In the genomic region with DNA sequence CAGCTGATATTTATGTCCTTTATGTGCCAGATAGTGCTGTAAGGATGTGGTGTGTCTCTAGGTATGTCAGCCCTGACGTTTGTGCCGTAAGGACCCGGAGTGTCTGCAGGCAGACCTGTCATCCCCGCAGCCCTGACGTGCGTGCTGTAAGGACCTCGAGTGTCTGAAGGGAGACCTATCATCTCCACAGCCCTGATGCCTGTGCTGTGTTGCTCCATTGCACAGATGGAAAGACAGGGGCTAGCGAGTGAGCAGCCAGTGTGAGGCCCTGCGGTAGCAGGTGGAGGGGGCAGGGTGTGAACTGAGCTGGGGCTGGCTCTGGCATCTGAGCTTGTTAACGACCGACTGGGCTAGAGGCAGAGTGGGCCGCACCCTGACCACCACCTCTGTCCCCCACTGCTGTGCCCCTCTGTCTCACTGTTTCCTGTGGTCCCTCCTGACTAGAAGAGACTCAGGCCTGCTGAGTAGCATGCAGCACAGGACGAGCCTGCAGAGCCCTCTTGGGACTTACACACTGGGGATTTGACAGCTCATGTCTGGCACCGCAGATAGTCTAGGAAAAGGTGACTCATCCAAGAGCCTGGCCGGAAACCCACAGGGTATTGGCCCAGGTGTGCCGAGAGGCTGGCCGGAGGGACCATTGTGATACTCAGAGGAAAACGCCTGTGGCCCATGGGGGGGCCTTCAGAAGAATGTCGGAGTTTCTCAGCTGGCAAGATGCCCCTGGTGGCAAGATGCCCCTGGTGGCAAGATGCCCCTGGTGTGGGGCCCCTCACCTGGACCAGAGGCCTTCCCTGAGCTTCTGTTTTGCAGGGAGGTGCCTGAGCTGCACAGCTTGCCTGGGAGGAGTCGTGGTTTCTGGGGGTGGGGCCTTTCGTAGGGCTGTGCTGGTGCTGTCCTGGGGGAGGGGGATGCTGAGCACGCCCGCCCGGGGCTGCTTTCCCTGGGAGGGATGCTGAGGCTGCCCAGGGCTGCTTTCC, we compare ENCODE assay signal across 8 cellular contexts. TPM values are rescaled to one million over a fixed set of nuclear protein-coding genes. Genes with fewer than 3 reads are reported as not detected.
A peak's percentile ranks its signal among the peaks of the same experiment; 100 is the strongest.
DNase-seq lines count a peak whose midpoint lies in the region; ATAC-seq and TF ChIP-seq lines count a peak whose summit lies in the region.

No MANE protein-coding gene starts in this region.

- intact Hi-C loops in OCI-LY7 (cut with micrococcal nuclease; ENCODE audit: unreplicated experiment) (loop anchor here (1.0 to 5.0 kb wide), 4 partner anchors 15 to 115 kb away; partner anchors contain the start of gene INPP5A), cardiac septum (cut with DNase I) (no loop called here), spleen (cut with DNase I; ENCODE audit: low total_unique reads) (no loop called here)
- intact Hi-C loops in activated T-helper 2 cell treated with anti-CD3 and anti-CD28 coated beads, Interferon-gamma antibody, Interleukin-2, Interleukin-4, amounts not matched to agents 10 μg/mL and 5 μg/mL and 100 μg/mL, durations not matched to agents 14 hours and 24 hours and 36 hours (cut with micrococcal nuclease) = loop anchor here (1.0 kb wide), 2 partner anchors 21 to 32 kb away; no protein-coding TSS in a partner anchor

- CTCF ChIA-PET in OCI-LY7 (lab: Charles Lee; ENCODE audit: unreplicated experiment) = interaction anchor here (0.6 to 2.6 kb wide), 4 partner anchors 12 to 112 kb away, joined by 3 to 16 read pairs (median 8); no protein-coding TSS in a partner anchor

- peaks cover 4% of the 10 kb centered on the region for H3K27me3 Mint-ChIP-seq in activated T-helper 2 cell treated with anti-CD3 and anti-CD28 coated beads, Interferon-gamma antibody, Interleukin-2, Interleukin-4, amounts not matched to agents 10 μg/mL and 5 μg/mL and 100 μg/mL, durations not matched to agents 14 hours and 24 hours and 36 hours (ENCODE audit: low read depth)
- H3K27me3 Mint-ChIP-seq in type B pancreatic cell = no peaks in the 10 kb centered on the region

- peak overlapping the region; percentile 55 for H3K4me3 ChIP-seq in OCI-LY7 (ENCODE audit: low read depth, low read length, poor library complexity, severe bottlenecking)
- peak overlapping the region in 1 of 8 donors; percentile 40 for H3K4me3 ChIP-seq in spleen

- WGBS in spleen, 5 donors = 35 to 49% (median 40%) methylated on average over 20 to 24 of the region's 24 CpGs

- no peaks in the 10 kb centered on the region for H3K27me3 ChIP-seq in spleen (replicated peaks in 1 of 7)

- no peak for TF ChIP-seq POLR2A in spleen (IDR thresholded peaks at IDR 0.05)

- TF ChIP-seq CTCF in C4-2B (conservative IDR thresholded peaks at IDR 0.05) (no peak), OCI-LY7 (conservative IDR thresholded peaks at IDR 0.05; ENCODE audit: low read length) (peak; percentile 55), spleen (IDR thresholded peaks at IDR 0.05 in 8 of 11, conservative IDR thresholded peaks at IDR 0.05 in 3 of 11) (peak in 1 of 11 experiments; percentile 32), type B pancreatic cell (conservative IDR thresholded peaks at IDR 0.05) (no peak)

- H4K20me1 ChIP-seq in OCI-LY7 (ENCODE audit: insufficient read depth, low read length) = no peaks in the 10 kb centered on the region

- H3K4me2 ChIP-seq in OCI-LY7 (ENCODE audit: low read length) = peak overlapping the region; percentile 85

- H3K4me1 ChIP-seq in OCI-LY7 (ENCODE audit: insufficient read depth, low read length, poor library complexity, severe bottlenecking) (peaks cover 30% of the 10 kb centered on the region), spleen (peaks cover 43 to 73% (median 53%) of the 10 kb centered on the region in 6 donors)

- ATAC-seq in GM18907 (IDR thresholded peaks at IDR 0.05; ENCODE audit: unreplicated experiment) (peak; percentile 73), HG03066 (IDR thresholded peaks at IDR 0.05; ENCODE audit: low read depth, unreplicated experiment) (peak; percentile 67)

- no peaks in the 10 kb centered on the region for H3K36me3 Mint-ChIP-seq in activated T-helper 2 cell treated with anti-CD3 and anti-CD28 coated beads, Interferon-gamma antibody, Interleukin-2, Interleukin-4, amounts not matched to agents 10 μg/mL and 5 μg/mL and 100 μg/mL, durations not matched to agents 14 hours and 24 hours and 36 hours (ENCODE audit: low read depth)
- no peaks in the 10 kb centered on the region for H3K36me3 Mint-ChIP-seq in type B pancreatic cell

- POLR2A ChIA-PET in OCI-LY7 (lab: Charles Lee) = interaction anchor here (0.5 to 2.8 kb wide), 6 partner anchors 10 to 32 kb away, joined by 3 to 16 read pairs (median 6); no protein-coding TSS in a partner anchor

- H3K4me1 Mint-ChIP-seq in activated T-helper 2 cell treated with anti-CD3 and anti-CD28 coated beads, Interferon-gamma antibody, Interleukin-2, Interleukin-4, amounts not matched to agents 10 μg/mL and 5 μg/mL and 100 μg/mL, durations not matched to agents 14 hours and 24 hours and 36 hours (ENCODE audit: low read depth) = peaks cover 21% of the 10 kb centered on the region
- peaks cover 18% of the 10 kb centered on the region for H3K4me1 Mint-ChIP-seq in type B pancreatic cell (ENCODE audit: unreplicated experiment)

- peak overlapping the region; percentile 74 for H3K27ac ChIP-seq in C4-2B
- peak overlapping the region; percentile 86 for H3K27ac ChIP-seq in OCI-LY7 (ENCODE audit: low read depth, low read length, poor library complexity, severe bottlenecking)
- H3K27ac ChIP-seq in spleen = peak overlapping the region; percentile 13 to 87 (median 68)

- peak overlapping the region; percentile 68; the same call in 1 of the 2 replicates for H2AFZ ChIP-seq in OCI-LY7 (ENCODE audit: low read length)

- no peaks in the 10 kb centered on the region for H3K36me3 ChIP-seq in OCI-LY7 (ENCODE audit: insufficient read depth, low read length)
- H3K36me3 ChIP-seq in spleen = peaks cover 0 to 2% (median 0%) of the 10 kb centered on the region in 6 donors

- DNase-seq in OCI-LY7 (ENCODE audit: low spot score) (peak; percentile 98), cardiac septum (ENCODE audit: low spot score) (peak; percentile 86), spleen (no peak), type B pancreatic cell (ENCODE audit: extremely low spot score, unreplicated experiment) (no peak)
- peak; percentile 72 for DNase-seq in activated T-helper 2 cell treated with anti-CD3 and anti-CD28 coated beads, Interferon-gamma antibody, Interleukin-2, Interleukin-4, amounts not matched to agents 10 μg/mL and 5 μg/mL and 100 μg/mL, durations not matched to agents 14 hours and 24 hours and 36 hours (ENCODE audit: low spot score)

- H3K27ac Mint-ChIP-seq in activated T-helper 2 cell treated with anti-CD3 and anti-CD28 coated beads, Interferon-gamma antibody, Interleukin-2, Interleukin-4, amounts not matched to agents 10 μg/mL and 5 μg/mL and 100 μg/mL, durations not matched to agents 14 hours and 24 hours and 36 hours = peak overlapping the region; percentile 64
- no peak overlapping the region for H3K27ac Mint-ChIP-seq in type B pancreatic cell

- no peaks in the 10 kb centered on the region for H3K9me2 ChIP-seq in OCI-LY7 (ENCODE audit: insufficient read depth, low read length)

- H3K9me3 ChIP-seq in OCI-LY7 (ENCODE audit: low read length) (no peaks in the 10 kb centered on the region), spleen (no peaks in the 10 kb centered on the region)

- H3K79me2 ChIP-seq in OCI-LY7 (ENCODE audit: insufficient read depth, low read depth, low read length) = no peaks in the 10 kb centered on the region

- no TSS peak for BruUV-seq in OCI-LY7 (replicated peaks; lab: Mats Ljungman, UMichigan)

- H3K9me3 Mint-ChIP-seq in activated T-helper 2 cell treated with anti-CD3 and anti-CD28 coated beads, Interferon-gamma antibody, Interleukin-2, Interleukin-4, amounts not matched to agents 10 μg/mL and 5 μg/mL and 100 μg/mL, durations not matched to agents 14 hours and 24 hours and 36 hours = no peaks in the 10 kb centered on the region
- no peaks in the 10 kb centered on the region for H3K9me3 Mint-ChIP-seq in type B pancreatic cell

- H3K4me3 Mint-ChIP-seq in activated T-helper 2 cell treated with anti-CD3 and anti-CD28 coated beads, Interferon-gamma antibody, Interleukin-2, Interleukin-4, amounts not matched to agents 10 μg/mL and 5 μg/mL and 100 μg/mL, durations not matched to agents 14 hours and 24 hours and 36 hours (ENCODE audit: low read depth) = peak overlapping the region; percentile 18
- H3K4me3 Mint-ChIP-seq in type B pancreatic cell = no peak overlapping the region

RNA-seq across cellular contexts. Expression of gene INPP5A, which starts 34.3 kb away (rescaled TPM):
- total RNA-seq in OCI-LY7 (2014; rRNA removed; shearing (Covaris generic)) = 11.0 and 14.5 TPM in 2 replicates
- 15.7 and 18.4 TPM in 2 replicates for total RNA-seq in OCI-LY7 (2022)
- 13.0 and 13.8 TPM in 2 replicates for total RNA-seq in activated T-helper 2 cell treated with anti-CD3 and anti-CD28 coated beads, Interferon-gamma antibody, Interleukin-2, Interleukin-4, amounts not matched to agents 10 μg/mL and 5 μg/mL and 100 μg/mL, durations not matched to agents 14 hours and 24 hours and 36 hours
- total RNA-seq in cardiac septum = 121 TPM
- total RNA-seq in spleen = 10 to 100 TPM; 24.7 to 41.3 (median 33.7) TPM
- polyA plus RNA-seq in spleen = 10 to 100 TPM; 11.1 to 16.5 (median 11.7) TPM
- 26.2 and 26.6 TPM in 2 replicates for total RNA-seq in type B pancreatic cell (ENCODE audit: low replicate concordance)

Comparison
In these comparisons a context has a peak if more than half of its experiments do, and no peak if none do; other contexts are left out.
1. DNase-seq: peak in OCI-LY7 (single experiment), activated T-helper 2 cell treated with anti-CD3 and anti-CD28 coated beads, Interferon-gamma antibody, Interleukin-2, Interleukin-4, amounts not matched to agents 10 μg/mL and 5 μg/mL and 100 μg/mL, durations not matched to agents 14 hours and 24 hours and 36 hours (single experiment) and cardiac septum (single experiment); none in spleen (single experiment) and type B pancreatic cell (single experiment).
2. intact Hi-C loops: an anchor here in OCI-LY7 (1.0 to 5.0 kb wide) and activated T-helper 2 cell treated with anti-CD3 and anti-CD28 coated beads, Interferon-gamma antibody, Interleukin-2, Interleukin-4, amounts not matched to agents 10 μg/mL and 5 μg/mL and 100 μg/mL, durations not matched to agents 14 hours and 24 hours and 36 hours (1.0 kb wide); none called in cardiac septum and spleen.
3. Peak in every context shown above with its lines, with median percentiles within 50 percentile points of each other: H3K27ac ChIP-seq.